In the genomic region with DNA sequence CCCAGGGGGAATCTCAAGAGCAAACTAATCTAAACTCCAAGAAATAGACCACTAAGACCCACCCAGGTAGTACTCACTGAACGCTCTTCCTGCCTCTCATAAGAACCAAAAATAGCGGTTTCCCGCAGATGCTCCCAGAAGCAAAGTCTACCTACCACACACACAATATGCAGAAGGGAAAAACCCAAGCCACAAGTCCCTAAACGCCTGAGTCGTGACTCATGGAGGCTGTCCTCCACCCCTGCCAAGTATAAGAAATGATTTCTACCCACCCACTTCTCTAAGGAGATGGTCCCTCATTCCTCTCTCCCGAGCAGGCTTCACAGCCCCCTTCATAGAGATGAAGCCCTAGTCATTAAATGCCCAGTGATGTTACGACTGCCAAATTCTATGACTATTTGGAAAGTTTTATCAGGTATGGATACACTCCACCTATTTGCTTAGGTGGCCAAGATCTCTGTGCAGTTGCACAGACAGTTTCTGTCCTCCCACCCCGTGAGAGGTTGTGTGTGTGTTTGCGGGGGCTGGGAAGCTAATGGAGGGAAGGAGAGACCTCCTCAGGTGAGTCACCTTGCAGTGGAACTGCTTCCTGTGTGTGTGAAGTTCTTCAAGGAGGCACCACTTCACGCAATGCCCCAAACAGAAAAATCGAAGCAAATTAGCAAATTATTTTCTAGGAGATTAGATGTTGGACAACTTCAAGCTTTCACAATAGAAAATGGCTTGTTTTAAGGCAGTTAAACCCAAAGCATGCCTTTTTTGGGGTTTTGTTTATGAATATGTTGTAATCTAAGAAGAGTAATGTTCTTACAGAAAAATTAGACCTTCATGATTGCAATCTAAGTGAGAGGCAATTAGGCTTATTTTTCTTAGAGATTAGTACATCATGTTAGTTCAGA, we compare ENCODE assay signal across 8 cellular contexts.
DNase-seq lines count a peak whose midpoint lies in the region; ATAC-seq and TF ChIP-seq lines count a peak whose summit lies in the region.

No MANE protein-coding gene starts in this region.

- H4K20me1 ChIP-seq in OCI-LY7 (ENCODE audit: insufficient read depth, low read length): no peaks in the 10 kb centered on the region

- no peaks in the 10 kb centered on the region for H3K79me2 ChIP-seq in OCI-LY7 (ENCODE audit: insufficient read depth, low read depth, low read length)

- ATAC-seq in GM18873 (IDR thresholded peaks at IDR 0.05; ENCODE audit: low FRiP score, unreplicated experiment): no peak

- H3K9me3 ChIP-seq in OCI-LY7 (ENCODE audit: low read length): no peaks in the 10 kb centered on the region
- H3K9me3 ChIP-seq in cardiac muscle cell (ENCODE audit: low read depth): no peaks in the 10 kb centered on the region
- H3K9me3 ChIP-seq in BE2C: no peaks in the 10 kb centered on the region

- TF ChIP-seq CTCF in OCI-LY7 (conservative IDR thresholded peaks at IDR 0.05; ENCODE audit: low read length) (no peak), cardiac muscle cell (IDR thresholded peaks at IDR 0.05; ENCODE audit: low read depth, low read length) (no peak), BE2C (IDR thresholded peaks at IDR 0.05; ENCODE audit: low read depth, low read length) (no peak)

- intact Hi-C loops in OCI-LY7 (cut with micrococcal nuclease; ENCODE audit: unreplicated experiment): no loop called here

- peak overlapping the region; percentile 8; the same call in 1 of the 2 replicates for H2AFZ ChIP-seq in OCI-LY7 (ENCODE audit: low read length)

- no peaks in the 10 kb centered on the region for H3K9me2 ChIP-seq in OCI-LY7 (ENCODE audit: insufficient read depth, low read length)

- POLR2A ChIA-PET in OCI-LY7 (lab: Charles Lee): no interaction called here

- H3K36me3 ChIP-seq in OCI-LY7 (ENCODE audit: insufficient read depth, low read length): no peaks in the 10 kb centered on the region
- H3K36me3 ChIP-seq in cardiac muscle cell: no peaks in the 10 kb centered on the region
- H3K36me3 ChIP-seq in BE2C: no peaks in the 10 kb centered on the region

- no peak overlapping the region for H3K27ac ChIP-seq in OCI-LY7 (ENCODE audit: low read depth, low read length, poor library complexity, severe bottlenecking)
- H3K27ac ChIP-seq in cardiac muscle cell: peak overlapping the region; percentile 96
- H3K27ac ChIP-seq in skin epidermis: peak overlapping the region in 20 of 21 experiments; percentile 30 to 88 (median 76)

- H3K27me3 ChIP-seq in cardiac muscle cell (no peaks in the 10 kb centered on the region), BE2C (no peaks in the 10 kb centered on the region)

- H3K4me3 ChIP-seq in OCI-LY7 (ENCODE audit: low read depth, low read length, poor library complexity, severe bottlenecking) (no peak overlapping the region), cardiac muscle cell (no peak overlapping the region), skin epidermis (no peak overlapping the region), BE2C (ENCODE audit: low read depth, low read length) (no peak overlapping the region)

- H3K4me2 ChIP-seq in OCI-LY7 (ENCODE audit: low read length): no peak overlapping the region

- no TSS peak for BruUV-seq in OCI-LY7 (replicated peaks; lab: Mats Ljungman, UMichigan)

- peak; percentile 85 for DNase-seq in GM03348 (ENCODE audit: low spot score)
- no peak for DNase-seq in OCI-LY7 (ENCODE audit: low spot score)
- DNase-seq in activated naive CD4-positive, alpha-beta T cell treated with Interleukin-2 at 50 U/mL for 16 hours: peak; percentile 74
- peak; percentile 7 to 95 for DNase-seq in cardiac muscle cell (ENCODE audit: low read depth in 1 of 2, low spot score in 1 of 2)
- DNase-seq in BE2C: no peak
- no peak for DNase-seq in middle frontal gyrus (ENCODE audit: extremely low spot score, low spot score)

- H3K4me1 ChIP-seq in OCI-LY7 (ENCODE audit: insufficient read depth, low read length, poor library complexity, severe bottlenecking) (peaks cover 27% of the 10 kb centered on the region), cardiac muscle cell (ENCODE audit: low read depth) (peaks cover 28% of the 10 kb centered on the region), BE2C (no peaks in the 10 kb centered on the region)

- CTCF ChIA-PET in OCI-LY7 (lab: Charles Lee; ENCODE audit: unreplicated experiment): no interaction called here

Comparison
In these comparisons a context has a peak if more than half of its experiments do, and no peak if none do; other contexts are left out.
1. DNase-seq: peak in GM03348 (single experiment), activated naive CD4-positive, alpha-beta T cell treated with Interleukin-2 at 50 U/mL for 16 hours (single experiment) and cardiac muscle cell (2 of 2); none in OCI-LY7 (single experiment), BE2C (single experiment) and middle frontal gyrus (single experiment).